In the genomic region with DNA sequence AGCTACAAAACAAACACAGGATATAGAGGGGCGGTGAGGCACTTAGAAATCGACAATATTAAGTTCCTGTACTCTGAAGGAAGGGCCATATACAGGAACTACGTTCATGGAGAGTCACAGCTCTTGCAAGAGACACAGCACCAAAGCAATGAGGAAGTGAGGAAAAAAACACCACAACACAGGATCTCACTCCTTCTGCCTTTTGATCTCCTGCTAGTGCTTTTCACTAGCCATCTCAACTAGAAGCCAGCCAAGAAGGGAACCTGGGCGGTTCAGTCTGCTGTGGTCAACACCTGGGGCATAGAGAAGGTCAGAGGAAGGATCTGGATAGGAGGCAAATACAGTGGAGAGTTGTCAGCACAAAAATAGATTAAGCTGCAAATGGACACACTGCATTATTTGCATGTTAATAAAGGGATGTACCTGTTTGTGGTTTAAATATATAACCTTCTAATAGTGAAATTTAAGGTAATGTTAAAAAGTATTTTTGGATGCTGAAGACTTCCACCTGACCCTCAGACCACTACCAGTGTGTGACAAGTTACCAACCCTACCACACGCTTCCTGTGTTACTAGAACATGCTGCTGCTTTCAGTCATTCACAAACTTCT, we compare ENCODE assay signal across 8 cellular contexts.
DNase-seq lines count a peak whose midpoint lies in the region; ATAC-seq and TF ChIP-seq lines count a peak whose summit lies in the region.

No MANE protein-coding gene starts in this region.

- H3K9me3 Mint-ChIP-seq in stimulated activated naive B cell treated with anti-CD40 and anti-IgM and Interleukin-4, amounts not matched to agents 10 μg/mL and 1 μg/mL and 100 μg/mL, for 72 hours, result peaks cover 0 to under 1% of the 10 kb centered on the region in 2 donors

- peak; percentile 45 for DNase-seq in GM12864 (ENCODE audit: low read depth)
- DNase-seq in activated T-cell treated with anti-CD3 and anti-CD28 coated beads, Interleukin-2, amount 50 U/mL, for 1 hour, result peak; percentile 41
- peak; percentile 26 for DNase-seq in stimulated activated naive B cell treated with anti-CD40 and anti-IgM and Interleukin-4, amounts not matched to agents 10 μg/mL and 1 μg/mL and 100 μg/mL, for 72 hours
- no peak for DNase-seq in hepatic stellate cell (ENCODE audit: low spot score)
- no peak for DNase-seq in NCI-H146 treated with DMSO at 0.1 percent for 48 hours (lab: John Stamatoyannopoulos, UW; ENCODE audit: unreplicated experiment)
- DNase-seq in putamen (ENCODE audit: low spot score), result no peak

- peak overlapping the region; percentile 49 for H3K27ac Mint-ChIP-seq in stimulated activated naive B cell treated with anti-CD40 and anti-IgM and Interleukin-4, amounts not matched to agents 10 μg/mL and 1 μg/mL and 100 μg/mL, for 72 hours

- H3K27me3 Mint-ChIP-seq in stimulated activated naive B cell treated with anti-CD40 and anti-IgM and Interleukin-4, amounts not matched to agents 10 μg/mL and 1 μg/mL and 100 μg/mL, for 72 hours, result no peaks in the 10 kb centered on the region

- peak overlapping the region; percentile 36 to 38 for H3K4me3 Mint-ChIP-seq in stimulated activated naive B cell treated with anti-CD40 and anti-IgM and Interleukin-4, amounts not matched to agents 10 μg/mL and 1 μg/mL and 100 μg/mL, for 72 hours

- H3K4me3 ChIP-seq in GM12864 (ENCODE audit: low read depth, low read length), result no peak overlapping the region

- H3K4me1 Mint-ChIP-seq in stimulated activated naive B cell treated with anti-CD40 and anti-IgM and Interleukin-4, amounts not matched to agents 10 μg/mL and 1 μg/mL and 100 μg/mL, for 72 hours, result peaks cover 12 to 14% of the 10 kb centered on the region in 2 donors

- peak; percentile 89 for ATAC-seq in GM21360 (IDR thresholded peaks at IDR 0.05; ENCODE audit: unreplicated experiment)
- ATAC-seq in HG03520 (IDR thresholded peaks at IDR 0.05; ENCODE audit: unreplicated experiment), result peak; percentile 85
- ATAC-seq in stimulated activated naive B cell treated with anti-CD40 and anti-IgM and Interleukin-4, amounts not matched to agents 10 μg/mL and 1 μg/mL and 100 μg/mL, for 72 hours (replicated peaks), result peak; percentile 98

- no peaks in the 10 kb centered on the region for H3K36me3 Mint-ChIP-seq in stimulated activated naive B cell treated with anti-CD40 and anti-IgM and Interleukin-4, amounts not matched to agents 10 μg/mL and 1 μg/mL and 100 μg/mL, for 72 hours

- TF ChIP-seq CTCF in GM12864 (IDR thresholded peaks at IDR 0.05; ENCODE audit: low read depth, low read length, missing control alignments), result no peak

Comparison
In these comparisons a context has a peak if more than half of its experiments do, and no peak if none do; other contexts are left out.
1. DNase-seq: peak in GM12864 (single experiment), activated T-cell treated with anti-CD3 and anti-CD28 coated beads, Interleukin-2, amount 50 U/mL, for 1 hour (single experiment) and stimulated activated naive B cell treated with anti-CD40 and anti-IgM and Interleukin-4, amounts not matched to agents 10 μg/mL and 1 μg/mL and 100 μg/mL, for 72 hours (single experiment); none in hepatic stellate cell (single experiment), NCI-H146 treated with DMSO at 0.1 percent for 48 hours (single experiment) and putamen (single experiment).
2. Peak in every context shown above with its lines, with median percentiles within 50 percentile points of each other: ATAC-seq.